Comparison of ENCODE assay signal across 8 cellular contexts in the genomic region with DNA sequence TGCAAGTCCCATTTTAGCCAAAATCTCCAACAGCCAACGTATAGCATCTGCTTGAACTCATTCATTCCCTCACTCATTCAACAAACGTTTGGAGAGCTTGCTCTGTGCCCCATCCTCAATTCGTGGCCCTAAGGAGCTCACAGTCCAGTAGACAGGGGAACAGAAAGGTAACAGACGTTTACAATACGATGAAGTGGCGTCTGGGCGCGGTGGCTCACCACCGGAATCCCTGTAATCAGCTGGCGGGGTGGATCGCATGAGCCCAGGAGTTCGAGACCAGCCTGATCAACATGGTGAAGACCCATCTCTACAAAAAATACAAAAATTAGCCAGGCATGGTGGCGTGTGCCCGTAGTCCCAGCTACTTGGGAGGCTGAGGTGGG. TPM values are rescaled to one million over a fixed set of nuclear protein-coding genes. Genes with fewer than 3 reads are reported as not detected.
DNase-seq lines count a peak whose midpoint lies in the region; ATAC-seq and TF ChIP-seq lines count a peak whose summit lies in the region.

No MANE protein-coding gene starts in this region.

- WGBS in stomach, 5 donors, result 78 to 82% (median 79%) methylated on average over 14 of the region's 14 CpGs

- H3K9me3 ChIP-seq in stomach, result no peaks in the 10 kb centered on the region

- no peaks in the 10 kb centered on the region for H3K36me3 ChIP-seq in stomach

- no peak for DNase-seq in T-helper 2 cell treated with Interferon-gamma antibody and Interleukin-4, amounts not matched to agents 5 μg/mL and 100 μg/mL, for 36 hours (ENCODE audit: low spot score)
- DNase-seq in T-helper 2 cell, result no peak
- DNase-seq in WTC11 (ENCODE audit: low spot score), result no peak
- DNase-seq in glutamatergic neuron, result no peak
- DNase-seq in stomach, result no peak
- DNase-seq in NOMO-1 (lab: John Stamatoyannopoulos, UW; ENCODE audit: unreplicated experiment in 2 of 2), result no peak
- DNase-seq in DMS79 treated with DMSO at 0.1 percent for 48 hours (lab: John Stamatoyannopoulos, UW), result no peak

- POLR2A ChIA-PET in WTC11 (lab: Charles Lee), result no interaction called here

- peak overlapping the region; percentile 77 for H3K4me3 Mint-ChIP-seq in T-helper 2 cell treated with Interferon-gamma antibody and Interleukin-4, amounts not matched to agents 5 μg/mL and 100 μg/mL, for 36 hours
- H3K4me3 Mint-ChIP-seq in WTC11 (peak overlapping the region; percentile 60), glutamatergic neuron (ENCODE audit: unreplicated experiment) (peak overlapping the region; percentile 86)

- CTCF ChIA-PET in WTC11 (lab: Charles Lee), result interaction anchor here (0.6 to 1.7 kb wide), 7 partner anchors 19 to 216 kb away, joined by 3 to 7 read pairs (median 4); partner anchors contain the start of genes ACTL10, PXMP4 and ZNF341

- H3K27me3 Mint-ChIP-seq in T-helper 2 cell treated with Interferon-gamma antibody and Interleukin-4, amounts not matched to agents 5 μg/mL and 100 μg/mL, for 36 hours (ENCODE audit: low read depth), result no peaks in the 10 kb centered on the region
- H3K27me3 Mint-ChIP-seq in WTC11 (ENCODE audit: low read depth), result peaks cover 30% of the 10 kb centered on the region
- H3K27me3 Mint-ChIP-seq in glutamatergic neuron (ENCODE audit: unreplicated experiment), result peaks cover 14% of the 10 kb centered on the region

- no peaks in the 10 kb centered on the region for H3K27me3 ChIP-seq in stomach

- peak overlapping the region; percentile 75 for H3K27ac Mint-ChIP-seq in T-helper 2 cell treated with Interferon-gamma antibody and Interleukin-4, amounts not matched to agents 5 μg/mL and 100 μg/mL, for 36 hours
- H3K27ac Mint-ChIP-seq in WTC11, result peak overlapping the region; percentile 85
- peak overlapping the region; percentile 93 for H3K27ac Mint-ChIP-seq in glutamatergic neuron (ENCODE audit: unreplicated experiment)

- H3K4me1 ChIP-seq in stomach, result peaks cover 12 to 33% (median 23%) of the 10 kb centered on the region in 4 donors

- peak overlapping the region in 4 of 5 donors; percentile 51 to 84 (median 70) for H3K27ac ChIP-seq in stomach

- H3K9me3 Mint-ChIP-seq in T-helper 2 cell treated with Interferon-gamma antibody and Interleukin-4, amounts not matched to agents 5 μg/mL and 100 μg/mL, for 36 hours, result no peaks in the 10 kb centered on the region
- H3K9me3 Mint-ChIP-seq in WTC11 (no peaks in the 10 kb centered on the region), glutamatergic neuron (ENCODE audit: unreplicated experiment) (peaks cover 9% of the 10 kb centered on the region)

- peaks cover 18% of the 10 kb centered on the region for H3K36me3 Mint-ChIP-seq in T-helper 2 cell treated with Interferon-gamma antibody and Interleukin-4, amounts not matched to agents 5 μg/mL and 100 μg/mL, for 36 hours (ENCODE audit: low read depth)
- no peaks in the 10 kb centered on the region for H3K36me3 Mint-ChIP-seq in WTC11
- no peaks in the 10 kb centered on the region for H3K36me3 Mint-ChIP-seq in glutamatergic neuron (ENCODE audit: unreplicated experiment)

- TF ChIP-seq POLR2A in stomach (IDR thresholded peaks at IDR 0.05), result no peak

- peaks cover 60% of the 10 kb centered on the region for H3K4me1 Mint-ChIP-seq in T-helper 2 cell treated with Interferon-gamma antibody and Interleukin-4, amounts not matched to agents 5 μg/mL and 100 μg/mL, for 36 hours (ENCODE audit: low read depth)
- H3K4me1 Mint-ChIP-seq in WTC11, result peaks cover 25% of the 10 kb centered on the region
- peaks cover 17% of the 10 kb centered on the region for H3K4me1 Mint-ChIP-seq in glutamatergic neuron (ENCODE audit: low read depth, unreplicated experiment)

- TF ChIP-seq EP300 in stomach (IDR thresholded peaks at IDR 0.05), result no peak

- H3K4me3 ChIP-seq in stomach, result peak overlapping the region; percentile 44 to 57 (median 48)

- no peak for TF ChIP-seq CTCF in WTC11 (IDR thresholded peaks at IDR 0.05)
- no peak for TF ChIP-seq CTCF in glutamatergic neuron (IDR thresholded peaks at IDR 0.05; ENCODE audit: partially characterized antibody, unreplicated experiment)
- TF ChIP-seq CTCF in stomach (IDR thresholded peaks at IDR 0.05), result no peak

- intact Hi-C loops in stomach (cut with DNase I; ENCODE audit: low total_unique reads), result no loop called here

- no peak for ATAC-seq in WTC11
- ATAC-seq in GM18511 (IDR thresholded peaks at IDR 0.05; ENCODE audit: unreplicated experiment), result no peak

TF ChIP-seq in WTC11, 78 proteins besides CTCF, POLR2A, EP300 and RAD21 (continues in another document):
- TF ChIP-seq ZBTB21 (CRISPR knock-in tag; IDR thresholded peaks at IDR 0.05; ENCODE audit: borderline replicate concordance), result no peak
- TF ChIP-seq ATF6 (CRISPR knock-in tag; IDR thresholded peaks at IDR 0.05), result no peak
- no peak for TF ChIP-seq JUN (CRISPR knock-in tag; IDR thresholded peaks at IDR 0.05)
- no peak for TF ChIP-seq HMGA2 (CRISPR knock-in tag; IDR thresholded peaks at IDR 0.05)
- TF ChIP-seq NFYB (CRISPR knock-in tag; conservative IDR thresholded peaks at IDR 0.05; ENCODE audit: low read depth), result no peak
- no peak for TF ChIP-seq ATF3 (CRISPR knock-in tag; conservative IDR thresholded peaks at IDR 0.05)
- no peak for TF ChIP-seq PRRX2 (CRISPR knock-in tag; IDR thresholded peaks at IDR 0.05)
- TF ChIP-seq, protein P1, sequence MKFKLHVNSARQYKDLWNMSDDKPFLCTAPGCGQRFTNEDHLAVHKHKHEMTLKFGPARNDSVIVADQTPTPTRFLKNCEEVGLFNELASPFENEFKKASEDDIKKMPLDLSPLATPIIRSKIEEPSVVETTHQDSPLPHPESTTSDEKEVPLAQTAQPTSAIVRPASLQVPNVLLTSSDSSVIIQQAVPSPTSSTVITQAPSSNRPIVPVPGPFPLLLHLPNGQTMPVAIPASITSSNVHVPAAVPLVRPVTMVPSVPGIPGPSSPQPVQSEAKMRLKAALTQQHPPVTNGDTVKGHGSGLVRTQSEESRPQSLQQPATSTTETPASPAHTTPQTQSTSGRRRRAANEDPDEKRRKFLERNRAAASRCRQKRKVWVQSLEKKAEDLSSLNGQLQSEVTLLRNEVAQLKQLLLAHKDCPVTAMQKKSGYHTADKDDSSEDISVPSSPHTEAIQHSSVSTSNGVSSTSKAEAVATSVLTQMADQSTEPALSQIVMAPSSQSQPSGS (CRISPR knock-in tag; IDR thresholded peaks at IDR 0.05; ENCODE audit: borderline replicate concordance, low read depth), result no peak
- no peak for TF ChIP-seq FOXK1 (CRISPR knock-in tag; IDR thresholded peaks at IDR 0.05)

RNA-seq across cellular contexts. Expression of gene E2F1, which starts 0.8 kb away (rescaled TPM):
- 34.2 to 44.2 TPM (median 34.5 TPM) in 3 replicates for total RNA-seq in WTC11 (2021)
- 66.0 TPM for total RNA-seq in glutamatergic neuron (ENCODE audit: unreplicated experiment)
- 10 to 100 TPM in 2 of 5 donors, 1 to 10 TPM in 3; 2.3 to 24.9 (median 4.2) TPM for total RNA-seq in stomach
- polyA plus RNA-seq in stomach, result 1 to 10 TPM; 2.3 to 8.1 (median 4.9) TPM

RNA-seq across cellular contexts. Expression of gene NECAB3, which starts 12.7 kb away (rescaled TPM):
- 29.3 to 38.0 TPM (median 29.7 TPM) in 3 replicates for total RNA-seq in WTC11 (2021)
- 146 TPM for total RNA-seq in glutamatergic neuron (ENCODE audit: unreplicated experiment)
- 100 to 1,000 TPM in 3 of 5 donors, 10 to 100 TPM in 2; 28.1 to 335 (median 113) TPM for total RNA-seq in stomach
- 10 to 100 TPM; 31.4 to 60.0 (median 51.3) TPM for polyA plus RNA-seq in stomach

RNA-seq across cellular contexts. Expression of gene ACTL10, which starts 20.2 kb away (rescaled TPM):
- 1.3 to 1.9 TPM (median 1.5 TPM) in 3 replicates for total RNA-seq in WTC11 (2021)
- 1.0 TPM for total RNA-seq in glutamatergic neuron (ENCODE audit: unreplicated experiment)
- total RNA-seq in stomach, result 10 to 100 TPM in 1 of 5 donors, 1 to 10 TPM in 3, not detected in 1; 1.1 to 12.3 (median 1.3) TPM
- polyA plus RNA-seq in stomach, result 1 to 10 TPM; 1.4 to 2.9 (median 2.4) TPM

RNA-seq across cellular contexts. Expression of gene C20orf144, which starts 24.8 kb away (rescaled TPM):
- total RNA-seq in WTC11 (2021), result 0.09 to 0.21 TPM (median 0.14 TPM) in 3 replicates
- total RNA-seq in glutamatergic neuron (ENCODE audit: unreplicated experiment), result not detected
- not detected for total RNA-seq in stomach
- polyA plus RNA-seq in stomach, result under 1 TPM in 2 of 3 donors, not detected in 1; 0.19 to 0.31 TPM

RNA-seq across cellular contexts. Expression of gene PXMP4, which starts 33.1 kb away (rescaled TPM):
- total RNA-seq in WTC11 (2021) (3.3 to 6.0 TPM (median 5.8 TPM) in 3 replicates), glutamatergic neuron (ENCODE audit: unreplicated experiment) (9.4 TPM), stomach (10 to 100 TPM in 2 of 5 donors, 1 to 10 TPM in 2, under 1 TPM in 1; 0.72 to 36.8 (median 6.1) TPM)
- polyA plus RNA-seq in stomach, result 1 to 10 TPM; 4.0 to 5.9 (median 5.4) TPM
